ENCODE assay signal across 23 cellular contexts in genomic region chr5:16903480-16904300, GRCh38. TPM values are rescaled to one million over a fixed set of nuclear protein-coding genes. Genes with fewer than 3 reads are reported as not detected.
DNase-seq lines count a peak whose midpoint lies in the region; ATAC-seq and TF ChIP-seq lines count a peak whose summit lies in the region.
"Had no signal": no experiment of that assay in that cellular context is flagged by ENCODE, and none has a peak within 500 bp of the region (broad histone marks: within the 10 kb centered on the region; RNA-seq: fewer than 3 reads in every experiment).

No MANE protein-coding gene starts in this region.

- peaks cover 9% of the 10 kb centered on the region for H3K79me1 ChIP-seq in neuronal stem cell (ENCODE audit: low read depth, low read length)

- no peak overlapping the region for H3K9ac ChIP-seq in neuronal stem cell (ENCODE audit: low read depth, low read length, poor library complexity)
- H3K9ac ChIP-seq: BLaER1, parathyroid adenoma, SK-N-SH had no signal

- H3K23ac ChIP-seq in neuronal stem cell (ENCODE audit: low read depth, low read length, poor library complexity), result no peak overlapping the region

- H3K4me3 Mint-ChIP-seq in brain, result no peak overlapping the region
- H3K4me3 Mint-ChIP-seq: activated CD4-positive, alpha-beta T cell treated with anti-CD3 and anti-CD28 coated beads, Interleukin-2, amount 10 ng/mL, durations not matched to agents 24 days and 14 days; nephron had no signal

- WGBS in neuronal stem cell (ENCODE audit: extremely low coverage in 2 of 2, insufficient read length in 2 of 2, insufficient replicate concordance in 1 of 2), 2 donors, result no CpG with 5 or more reads among the region's 7 CpGs
- WGBS in heart right ventricle, 2 donors, result 92 to 93% methylated on average over 7 of the region's 7 CpGs

- H2AK5ac ChIP-seq in neuronal stem cell (ENCODE audit: low read depth, low read length), result peak overlapping the region; percentile 49

- DNase-seq in AG10803 (ENCODE audit: low read depth) (peak; percentile 35), MV-4-11 (lab: John Stamatoyannopoulos, UW) (peak; percentile 52), neuronal stem cell (ENCODE audit: low spot score) (no peak), DMS153 treated with DMSO at 0.1 percent for 48 hours (lab: John Stamatoyannopoulos, UW; ENCODE audit: unreplicated experiment) (no peak), heart right ventricle (no peak), pons (ENCODE audit: low spot score) (no peak)
- DNase-seq in stimulated activated CD4-positive, alpha-beta T cell treated with anti-CD3 and anti-CD28 coated beads, Interleukin-12 subunit alpha, Interleukin-12 subunit beta, amount 100 ng/mL, for 4 hours, result no peak
- DNase-seq: activated CD4-positive, alpha-beta T cell treated with anti-CD3 and anti-CD28 coated beads, Interleukin-2, amount 10 ng/mL, durations not matched to agents 24 days and 14 days; activated naive CD4-positive, alpha-beta T cell; activated T-cell treated with anti-CD3 and anti-CD28 coated beads, Interleukin-2, amount 50 U/mL, for 48 hours; adrenal gland; colonic mucosa; MM.1S; NCI-H2171; NCI-H524; right cardiac atrium; SK-N-SH; stimulated activated CD4-positive, alpha-beta T cell treated with anti-CD3 and anti-CD28 coated beads, Interleukin-15, amount 100 ng/mL, for 24 hours; T-helper 2 cell had no signal

- H3K27ac Mint-ChIP-seq in brain, result peak overlapping the region in 3 of 5 experiments; percentile 1 to 44 (median 36)
- H3K27ac Mint-ChIP-seq: activated CD4-positive, alpha-beta T cell treated with anti-CD3 and anti-CD28 coated beads, Interleukin-2, amount 10 ng/mL, durations not matched to agents 24 days and 14 days; nephron had no signal

- TF ChIP-seq CTCF in AG10803 (conservative IDR thresholded peaks at IDR 0.05; ENCODE audit: low read length) (no peak), brain (conservative IDR thresholded peaks at IDR 0.05) (no peak), heart right ventricle (IDR thresholded peaks at IDR 0.05) (no peak)

- H3K27ac ChIP-seq in neuronal stem cell (replicated peaks; ENCODE audit: low read length), result no peak overlapping the region
- no peak overlapping the region for H3K27ac ChIP-seq in heart right ventricle
- H3K27ac ChIP-seq: adrenal gland, BLaER1, colonic mucosa, parathyroid adenoma had no signal

- H3K14ac ChIP-seq in neuronal stem cell (ENCODE audit: low read length), result no peak overlapping the region

- H3K4me3 ChIP-seq in AG10803 (ENCODE audit: low read length) (no peak overlapping the region), neuronal stem cell (ENCODE audit: low read length in 2 of 2) (no peak overlapping the region), heart right ventricle (no peak overlapping the region)
- H3K4me3 ChIP-seq: adrenal gland, BLaER1, colonic mucosa had no signal

- ATAC-seq in heart right ventricle, result no peak
- ATAC-seq: right cardiac atrium had no signal

- H2AFZ ChIP-seq in neuronal stem cell (ENCODE audit: low read length), result no peak overlapping the region
- H2AFZ ChIP-seq: parathyroid adenoma had no signal

- H3K4me2 ChIP-seq in neuronal stem cell (ENCODE audit: insufficient read depth, low read length, poor library complexity, severe bottlenecking), result no peak overlapping the region
- H3K4me2 ChIP-seq: BLaER1, SK-N-SH had no signal

- H4K91ac ChIP-seq in neuronal stem cell (ENCODE audit: low read depth, low read length, poor library complexity), result no peak overlapping the region

- H3K4me1 Mint-ChIP-seq in brain, result peaks cover 74% of the 10 kb centered on the region
- H3K4me1 Mint-ChIP-seq: activated CD4-positive, alpha-beta T cell treated with anti-CD3 and anti-CD28 coated beads, Interleukin-2, amount 10 ng/mL, durations not matched to agents 24 days and 14 days had no signal

- H3K36me3 ChIP-seq in neuronal stem cell (replicated peaks in 1 of 2; ENCODE audit: control insufficient read depth in 2 of 2, insufficient read depth in 2 of 2, low read length in 2 of 2), result no peaks in the 10 kb centered on the region
- H3K36me3 ChIP-seq in heart right ventricle, result no peaks in the 10 kb centered on the region
- H3K36me3 ChIP-seq: adrenal gland, BLaER1, colonic mucosa had no signal

- no peak overlapping the region for H3K4ac ChIP-seq in neuronal stem cell (ENCODE audit: low read length)

- no peak overlapping the region for H2BK12ac ChIP-seq in neuronal stem cell (ENCODE audit: low read length)

- H3K9me3 Mint-ChIP-seq in brain, result peaks cover 0 to 1% (median 0%) of the 10 kb centered on the region in 5 experiments
- H3K9me3 Mint-ChIP-seq: activated CD4-positive, alpha-beta T cell treated with anti-CD3 and anti-CD28 coated beads, Interleukin-2, amount 10 ng/mL, durations not matched to agents 24 days and 14 days; nephron had no signal

- H4K8ac ChIP-seq in neuronal stem cell (ENCODE audit: low read depth, low read length), result no peak overlapping the region

- H2BK5ac ChIP-seq in neuronal stem cell (ENCODE audit: low read length), result no peak overlapping the region

- no peaks in the 10 kb centered on the region for H3K27me3 Mint-ChIP-seq in brain
- H3K27me3 Mint-ChIP-seq: activated CD4-positive, alpha-beta T cell treated with anti-CD3 and anti-CD28 coated beads, Interleukin-2, amount 10 ng/mL, durations not matched to agents 24 days and 14 days had no signal

- H3K9me3 ChIP-seq in neuronal stem cell (replicated peaks in 1 of 2; ENCODE audit: control insufficient read depth in 2 of 2, insufficient read depth in 1 of 2, low read depth in 1 of 2, low read length in 2 of 2) (no peaks in the 10 kb centered on the region), heart right ventricle (no peaks in the 10 kb centered on the region)
- H3K9me3 ChIP-seq: adrenal gland, colonic mucosa, SK-N-SH had no signal

- H3K18ac ChIP-seq in neuronal stem cell (ENCODE audit: low read length), result no peak overlapping the region

- no peak overlapping the region for H2BK15ac ChIP-seq in neuronal stem cell (ENCODE audit: low read length)

- no peak overlapping the region for H2BK120ac ChIP-seq in neuronal stem cell (ENCODE audit: low read depth, low read length)

- intact Hi-C loops in heart right ventricle (cut with DNase I), result no loop called here

- H3K36me3 Mint-ChIP-seq in brain, result peaks cover 2% of the 10 kb centered on the region

- H3K4me1 ChIP-seq in neuronal stem cell (ENCODE audit: control insufficient read depth in 2 of 2, insufficient read depth in 1 of 2, low read depth in 1 of 2, low read length in 2 of 2), result peaks cover 5 to 12% of the 10 kb centered on the region in 2 donors
- peaks cover 0 to 9% (median 0%) of the 10 kb centered on the region in 9 donors for H3K4me1 ChIP-seq in heart right ventricle
- H3K4me1 ChIP-seq: adrenal gland, BLaER1, colonic mucosa, parathyroid adenoma had no signal

- H3K27me3 ChIP-seq in neuronal stem cell (ENCODE audit: control insufficient read depth in 3 of 3, insufficient read depth in 3 of 3, low read depth in 1 of 3, low read length in 3 of 3) (no peaks in the 10 kb centered on the region), heart right ventricle (peaks cover 0 to 3% (median 0%) of the 10 kb centered on the region in 7 donors)
- H3K27me3 ChIP-seq: adrenal gland, BLaER1, colonic mucosa had no signal

RNA-seq across cellular contexts. Expression of gene MYO10, which starts 32.4 kb away (rescaled TPM):
- polyA plus RNA-seq in brain (ENCODE audit: insufficient read depth, low read depth, low replicate concordance) (39.3 TPM), heart right ventricle (1 to 10 TPM; 1.2 to 4.1 TPM)
- 54.4 TPM for polyA plus RNA-seq in neuronal stem cell (2013, experiment 1 of 2)
- 55.6 TPM for polyA plus RNA-seq in neuronal stem cell (2013, experiment 2 of 2)
- 1 to 10 TPM; 2.8 to 8.2 (median 5.1) TPM for total RNA-seq in heart right ventricle

Comparison
In these comparisons a context has a peak if more than half of its experiments do, and no peak if none do; other contexts are left out.
1. DNase-seq: peak in AG10803 (single experiment) and MV-4-11 (single experiment); none in neuronal stem cell (single experiment), DMS153 treated with DMSO at 0.1 percent for 48 hours (single experiment), heart right ventricle (0 of 2), stimulated activated CD4-positive, alpha-beta T cell treated with anti-CD3 and anti-CD28 coated beads, Interleukin-12 subunit alpha, Interleukin-12 subunit beta, amount 100 ng/mL, for 4 hours (single experiment) and pons (single experiment).